13 cellular contexts compared by ENCODE assay signal in genomic region chrX:128616933-128617332, GRCh38.
"Had no signal": no experiment of that assay in that cellular context is flagged by ENCODE, and none has a peak within 500 bp of the region (broad histone marks: within the 10 kb centered on the region; RNA-seq: fewer than 3 reads in every experiment).

No MANE protein-coding gene starts in this region.

- H3K27me3 Mint-ChIP-seq: naive thymus-derived CD8-positive, alpha-beta T cell had no signal

- ATAC-seq: foreskin keratinocyte; naive thymus-derived CD8-positive, alpha-beta T cell; right cardiac atrium had no signal

- H3K27me3 ChIP-seq: colonic mucosa, foreskin keratinocyte, hepatocyte, neutrophil had no signal

- H3K4me3 ChIP-seq: colonic mucosa, hepatocyte had no signal

- H3K36me3 ChIP-seq: colonic mucosa, neutrophil had no signal

- DNase-seq: colonic mucosa; dermis blood vessel endothelial cell; erythroblast; naive thymus-derived CD8-positive, alpha-beta T cell; posterior cingulate gyrus; right cardiac atrium; small intestine; stimulated activated CD4-positive, alpha-beta T cell treated with anti-CD3 and anti-CD28 coated beads, Interleukin-12 subunit alpha, Interleukin-12 subunit beta, amount 100 ng/mL, for 4 hours; stimulated activated naive CD4-positive, alpha-beta T cell; trophoblast cell had no signal

- H3K36me3 Mint-ChIP-seq: naive thymus-derived CD8-positive, alpha-beta T cell had no signal

- H3K4me1 Mint-ChIP-seq: naive thymus-derived CD8-positive, alpha-beta T cell had no signal

- H3K27ac ChIP-seq: colonic mucosa, foreskin keratinocyte, hepatocyte, neutrophil had no signal

- H3K9me3 ChIP-seq: colonic mucosa, neutrophil had no signal

- H3K4me3 Mint-ChIP-seq: naive thymus-derived CD8-positive, alpha-beta T cell had no signal

- H3K27ac Mint-ChIP-seq: naive thymus-derived CD8-positive, alpha-beta T cell had no signal

- H3K4me1 ChIP-seq: colonic mucosa, foreskin keratinocyte had no signal
